ENCODE assay signal across 34 cellular contexts in the genomic region with DNA sequence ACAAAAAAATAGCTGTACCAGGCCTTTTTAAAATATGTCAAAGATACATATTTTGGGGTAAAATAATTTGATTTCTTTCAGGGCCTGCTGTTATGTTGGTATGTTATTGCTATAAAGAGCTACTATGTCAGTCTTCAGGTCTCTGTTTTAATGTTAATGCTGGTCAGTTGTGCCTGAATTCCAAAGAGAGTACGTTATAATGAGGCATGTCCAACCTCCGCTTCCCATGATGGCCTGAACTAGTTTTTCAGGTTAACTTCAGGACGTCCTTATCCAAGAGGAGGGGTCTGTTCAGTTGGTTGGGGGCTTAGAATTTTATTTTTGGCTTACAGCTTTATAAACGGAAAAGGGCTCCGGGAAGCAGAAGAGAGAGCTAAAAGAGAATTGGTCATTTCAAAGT. TPM values are rescaled to one million over a fixed set of nuclear protein-coding genes. Genes with fewer than 3 reads are reported as not detected.
"Had no signal": no experiment of that assay in that cellular context is flagged by ENCODE, and none has a peak within 500 bp of the region (broad histone marks: within the 10 kb centered on the region; RNA-seq: fewer than 3 reads in every experiment).

No MANE protein-coding gene starts in this region.

- H3K4me1 ChIP-seq: adrenal gland, esophagus squamous epithelium, gastroesophageal sphincter had no signal

- DNase-seq: activated CD4-positive, alpha-beta T cell treated with anti-CD3 and anti-CD28 coated beads for 1 hour; activated CD4-positive, alpha-beta T cell treated with anti-CD3 and anti-CD28 coated beads for 4 hours; activated CD4-positive, alpha-beta T cell treated with anti-CD3 and anti-CD28 coated beads, Interleukin-2, amount 10 ng/mL, durations not matched to agents 7 days and 5 days; activated CD4-positive, alpha-beta T cell treated with anti-CD3 and anti-CD28 coated beads, Interleukin-2, amount 50 U/mL, for 4 hours; activated CD8-positive, alpha-beta memory T cell treated with anti-CD3 and anti-CD28 coated beads for 24 hours; activated CD8-positive, alpha-beta T cell treated with anti-CD3 and anti-CD28 coated beads for 36 hours; activated effector memory CD4-positive, alpha-beta T cell treated with anti-CD3 and anti-CD28 coated beads, Interleukin-2, amount 50 U/mL, for 16 hours; activated naive CD4-positive, alpha-beta T cell treated with anti-CD3 and anti-CD28 coated beads for 36 hours; activated naive CD8-positive, alpha-beta T cell treated with anti-CD3 and anti-CD28 coated beads for 36 hours; activated naive CD8-positive, alpha-beta T cell treated with anti-CD3 and anti-CD28 coated beads, Interleukin-2, amount 50 U/mL, for 24 hours; activated T-cell treated with anti-CD3 and anti-CD28 coated beads, Interleukin-2, amount 50 U/mL, for 48 hours; adrenal gland; amygdala; aorta; body of pancreas; caudate nucleus; cortex of kidney; dermis blood vessel endothelial cell; effector CD4-positive, alpha-beta T cell; effector memory CD8-positive, alpha-beta T cell; esophagus squamous epithelium; foreskin melanocyte; heart right ventricle; T-helper 2 cell had no signal

- H3K9me3 ChIP-seq: adrenal gland, body of pancreas, esophagus squamous epithelium had no signal

- H3K4me1 Mint-ChIP-seq: activated naive CD4-positive, alpha-beta T cell treated with anti-CD3 and anti-CD28 coated beads, Interleukin-2, amount 50 U/mL, for 24 hours; activated naive CD8-positive, alpha-beta T cell treated with anti-CD3 and anti-CD28 coated beads for 36 hours had no signal

- H3K27ac Mint-ChIP-seq: activated CD4-positive, alpha-beta T cell treated with anti-CD3 and anti-CD28 coated beads, Interleukin-2, amount 10 ng/mL, durations not matched to agents 7 days and 5 days; activated CD8-positive, alpha-beta T cell treated with anti-CD3 and anti-CD28 coated beads for 36 hours; activated naive CD4-positive, alpha-beta T cell treated with anti-CD3 and anti-CD28 coated beads for 36 hours; activated naive CD4-positive, alpha-beta T cell treated with anti-CD3 and anti-CD28 coated beads, Interleukin-2, amount 50 U/mL, for 24 hours; activated naive CD8-positive, alpha-beta T cell treated with anti-CD3 and anti-CD28 coated beads for 36 hours; activated naive CD8-positive, alpha-beta T cell treated with anti-CD3 and anti-CD28 coated beads, Interleukin-2, amount 50 U/mL, for 24 hours; activated T-helper 1 cell treated with anti-CD3 and anti-CD28 coated beads, Interleukin-12 subunit alpha, Interleukin-12 subunit beta, Interleukin-2, Interleukin-4 antibody, amounts not matched to agents 30 ng/mL and 10 ng/mL and 1 ng/mL, durations not matched to agents 14 hours and 24 hours and 36 hours; activated T-helper 2 cell treated with anti-CD3 and anti-CD28 coated beads, Interferon-gamma antibody, Interleukin-2, Interleukin-4, amounts not matched to agents 10 μg/mL and 5 μg/mL and 100 μg/mL, durations not matched to agents 14 hours and 24 hours and 36 hours; effector memory CD8-positive, alpha-beta T cell had no signal

- H3K27ac ChIP-seq: adrenal gland, body of pancreas, gastroesophageal sphincter, heart right ventricle had no signal

- H3K27me3 ChIP-seq: adrenal gland, body of pancreas, esophagus squamous epithelium had no signal

- H3K27me3 Mint-ChIP-seq: activated CD8-positive, alpha-beta T cell treated with anti-CD3 and anti-CD28 coated beads for 36 hours; activated naive CD4-positive, alpha-beta T cell treated with anti-CD3 and anti-CD28 coated beads, Interleukin-2, amount 50 U/mL, for 24 hours; activated naive CD8-positive, alpha-beta T cell treated with anti-CD3 and anti-CD28 coated beads for 36 hours; activated naive CD8-positive, alpha-beta T cell treated with anti-CD3 and anti-CD28 coated beads, Interleukin-2, amount 50 U/mL, for 24 hours had no signal

- H3K4me3 ChIP-seq: adrenal gland, body of pancreas, esophagus squamous epithelium, gastroesophageal sphincter, heart right ventricle had no signal

- H3K36me3 ChIP-seq: adrenal gland, esophagus squamous epithelium, gastroesophageal sphincter, heart right ventricle had no signal

- H3K4me3 Mint-ChIP-seq: activated CD4-positive, alpha-beta T cell treated with anti-CD3 and anti-CD28 coated beads, Interleukin-2, amount 10 ng/mL, durations not matched to agents 7 days and 5 days; activated CD8-positive, alpha-beta T cell treated with anti-CD3 and anti-CD28 coated beads for 36 hours; activated naive CD4-positive, alpha-beta T cell treated with anti-CD3 and anti-CD28 coated beads for 36 hours; activated naive CD4-positive, alpha-beta T cell treated with anti-CD3 and anti-CD28 coated beads, Interleukin-2, amount 50 U/mL, for 24 hours; activated naive CD8-positive, alpha-beta T cell treated with anti-CD3 and anti-CD28 coated beads for 36 hours; activated naive CD8-positive, alpha-beta T cell treated with anti-CD3 and anti-CD28 coated beads, Interleukin-2, amount 50 U/mL, for 24 hours; activated T-helper 1 cell treated with anti-CD3 and anti-CD28 coated beads, Interleukin-12 subunit alpha, Interleukin-12 subunit beta, Interleukin-2, Interleukin-4 antibody, amounts not matched to agents 30 ng/mL and 10 ng/mL and 1 ng/mL, durations not matched to agents 14 hours and 24 hours and 36 hours; effector memory CD8-positive, alpha-beta T cell had no signal

RNA-seq across cellular contexts. Expression of a gene that starts 34.9 kb away (rescaled TPM):
- total RNA-seq: activated CD4-positive, alpha-beta T cell treated with anti-CD3 and anti-CD28 coated beads, Interleukin-2, amount 10 ng/mL, durations not matched to agents 7 days and 5 days; activated CD8-positive, alpha-beta T cell treated with anti-CD3 and anti-CD28 coated beads for 36 hours; activated naive CD4-positive, alpha-beta T cell treated with anti-CD3 and anti-CD28 coated beads for 36 hours; activated naive CD8-positive, alpha-beta T cell treated with anti-CD3 and anti-CD28 coated beads for 36 hours; activated T-helper 1 cell treated with anti-CD3 and anti-CD28 coated beads, Interleukin-12 subunit alpha, Interleukin-12 subunit beta, Interleukin-2, Interleukin-4 antibody, amounts not matched to agents 30 ng/mL and 10 ng/mL and 1 ng/mL, durations not matched to agents 14 hours and 24 hours and 36 hours; activated T-helper 2 cell treated with anti-CD3 and anti-CD28 coated beads, Interferon-gamma antibody, Interleukin-2, Interleukin-4, amounts not matched to agents 10 μg/mL and 5 μg/mL and 100 μg/mL, durations not matched to agents 14 hours and 24 hours and 36 hours; adrenal gland; aorta; body of pancreas; chondrocyte; esophagus squamous epithelium; fibroblast of villous mesenchyme; gastroesophageal sphincter; glomerular endothelial cell; heart right ventricle; T-helper 1 cell treated with Interleukin-12 subunit alpha and Interleukin-12 subunit beta and Interleukin-4 antibody, amounts not matched to agents 30 ng/mL and 1 ng/mL, for 36 hours had no signal
- polyA plus RNA-seq: esophagus, fibroblast of lung, heart right ventricle had no signal
